22 cellular contexts compared by ENCODE assay signal in genomic region chr1:185931438-185931837, GRCh38.
"Had no signal": no experiment of that assay in that cellular context is flagged by ENCODE, and none has a peak within 500 bp of the region (broad histone marks: within the 10 kb centered on the region; RNA-seq: fewer than 3 reads in every experiment).

No MANE protein-coding gene starts in this region.

- H3K9me2 ChIP-seq: SK-N-SH had no signal

- DNase-seq: IMR-90, Kasumi-1, KG1, MM.1S, NCI-H1092 treated with DMSO at 0.1 percent for 48 hours, NCI-H1436, NCI-H187, NCI-H2029, NCI-H2081 treated with DMSO at 0.1 percent for 48 hours, NCI-H2171, NCI-H226, NCI-H446, NCI-H510A, NCI-H524 treated with DMSO at 0.1 percent for 48 hours, NCI-H69, NCI-H774, PC-3, SHP77, SK-N-SH had no signal

- ATAC-seq: HepG2, Panc1, PC-3 had no signal

- H3K4me2 ChIP-seq: SK-N-SH had no signal

- H3K27ac ChIP-seq: RWPE1 had no signal

- H3K9me3 ChIP-seq: SK-N-SH had no signal
